ENCODE assay signal across 1 cellular context in genomic region chr4:4248036-4248884, GRCh38.
TF ChIP-seq lines count a peak whose summit lies in the region.

Gene TMEM128 (minus strand): TSS chr4:4248223. CDS start chr4:4248202, 21 bp downstream.

TF ChIP-seq in HepG2, 621 proteins besides CTCF, POLR2A, EP300 and RAD21 (continued from another document and continues in another):
- TF ChIP-seq ZBED4 (CRISPR knock-in tag; IDR thresholded peaks at IDR 0.05; ENCODE audit: borderline replicate concordance) (peak; percentile 89; the same call in 1 of the 2 replicates), ZNF432 (CRISPR knock-in tag; IDR thresholded peaks at IDR 0.05; ENCODE audit: borderline replicate concordance) (no peak), ZNF891 (CRISPR knock-in tag; IDR thresholded peaks at IDR 0.05) (0 out of 2 replicates have a peak, but pooled peaks have one; percentile 42), SUZ12 (IDR thresholded peaks at IDR 0.05; ENCODE audit: low read depth, low read length) (no peak), ZNF235 (CRISPR knock-in tag; IDR thresholded peaks at IDR 0.05; ENCODE audit: borderline replicate concordance) (peak; percentile 55; the same call in 1 of the 2 replicates), EED (CRISPR knock-in tag; IDR thresholded peaks at IDR 0.05) (no peak), RCOR2 (CRISPR knock-in tag; IDR thresholded peaks at IDR 0.05) (no peak), SP140L (CRISPR knock-in tag; IDR thresholded peaks at IDR 0.05; ENCODE audit: borderline replicate concordance) (0 out of 2 replicates have a peak, but pooled peaks have one; percentile 40), ZNF142 (CRISPR knock-in tag; IDR thresholded peaks at IDR 0.05) (no peak), ZFP90 (CRISPR knock-in tag; IDR thresholded peaks at IDR 0.05; ENCODE audit: borderline replicate concordance) (no peak), E2F1 (CRISPR knock-in tag; IDR thresholded peaks at IDR 0.05) (peak; percentile 45; the same call in 1 of the 2 replicates), ZBTB1 (CRISPR knock-in tag; IDR thresholded peaks at IDR 0.05; ENCODE audit: borderline replicate concordance) (no peak), ZNF605 (CRISPR knock-in tag; IDR thresholded peaks at IDR 0.05) (peak; percentile 86), TEAD2 (CRISPR knock-in tag; IDR thresholded peaks at IDR 0.05) (no peak), PRDM10 (CRISPR knock-in tag; IDR thresholded peaks at IDR 0.05; ENCODE audit: low read depth) (no peak; the same call in 1 of the 2 replicates), TP53 (CRISPR knock-in tag; conservative IDR thresholded peaks at IDR 0.05) (0 out of 2 replicates have a peak, but pooled peaks have one; percentile 20), STAG1 (CRISPR knock-in tag; IDR thresholded peaks at IDR 0.05) (no peak), IRF9 (CRISPR knock-in tag; IDR thresholded peaks at IDR 0.05; ENCODE audit: borderline replicate concordance) (peak; percentile 87; the same call in 1 of the 2 replicates), RXRA (CRISPR knock-in tag; IDR thresholded peaks at IDR 0.05) (peak; percentile 67; the same call in 1 of the 2 replicates), IRX3 (CRISPR knock-in tag; IDR thresholded peaks at IDR 0.05; ENCODE audit: borderline replicate concordance, low read depth) (no peak), NFE2L1 (CRISPR knock-in tag; IDR thresholded peaks at IDR 0.05; ENCODE audit: borderline replicate concordance) (no peak), ZMAT3 (CRISPR knock-in tag; conservative IDR thresholded peaks at IDR 0.05) (peak; percentile 81; the same call in 1 of the 2 replicates), BHLHE40 (IDR thresholded peaks at IDR 0.05; ENCODE audit: low read length) (no peak), CCAR2 (optimal IDR thresholded peaks at IDR 0.05; ENCODE audit: low read depth, low read length) (no peak), ZFP82 (CRISPR knock-in tag; IDR thresholded peaks at IDR 0.05; ENCODE audit: borderline replicate concordance) (no peak), DNMT1 (CRISPR knock-in tag; IDR thresholded peaks at IDR 0.05) (no peak), AKAP8 (CRISPR knock-in tag; IDR thresholded peaks at IDR 0.05) (0 out of 2 replicates have a peak, but pooled peaks have one; percentile 16), TBX3 (IDR thresholded peaks at IDR 0.05; ENCODE audit: borderline replicate concordance) (no peak), ZNF724P (CRISPR knock-in tag; IDR thresholded peaks at IDR 0.05; ENCODE audit: borderline replicate concordance) (0 out of 2 replicates have a peak, but pooled peaks have one; percentile 28), ZMAT5 (CRISPR knock-in tag; IDR thresholded peaks at IDR 0.05; ENCODE audit: borderline replicate concordance, low read depth) (no peak), TSC22D2 (CRISPR knock-in tag; IDR thresholded peaks at IDR 0.05; ENCODE audit: borderline replicate concordance) (peak; percentile 46; the same call in 1 of the 2 replicates), KDM5B (CRISPR knock-in tag; IDR thresholded peaks at IDR 0.05; ENCODE audit: borderline replicate concordance) (peak; percentile 76), ZNF367 (CRISPR knock-in tag; IDR thresholded peaks at IDR 0.05; ENCODE audit: borderline replicate concordance) (no peak), FOXM1 (CRISPR knock-in tag; IDR thresholded peaks at IDR 0.05) (no peak), ZNF616 (CRISPR knock-in tag; IDR thresholded peaks at IDR 0.05; ENCODE audit: low read depth) (no peak), REPIN1 (CRISPR knock-in tag; IDR thresholded peaks at IDR 0.05; ENCODE audit: borderline replicate concordance, low read depth) (no peak), ZNF543 (CRISPR knock-in tag; IDR thresholded peaks at IDR 0.05) (0 out of 2 replicates have a peak, but pooled peaks have one; percentile 52), NRL (CRISPR knock-in tag; IDR thresholded peaks at IDR 0.05; ENCODE audit: borderline replicate concordance) (no peak; the same call in 1 of the 2 replicates), CCDC6 (CRISPR knock-in tag; IDR thresholded peaks at IDR 0.05) (no peak), RELA (CRISPR knock-in tag; IDR thresholded peaks at IDR 0.05) (peak; percentile 92; the same call in 1 of the 2 replicates), ZBTB26 (CRISPR knock-in tag; IDR thresholded peaks at IDR 0.05; ENCODE audit: borderline replicate concordance) (0 out of 2 replicates have a peak, but pooled peaks have one; percentile 60), ZFP36L2 (CRISPR knock-in tag; IDR thresholded peaks at IDR 0.05) (0 out of 2 replicates have a peak, but pooled peaks have one; percentile 25), PBX2 (CRISPR knock-in tag; IDR thresholded peaks at IDR 0.05) (no peak), EHMT2 (IDR thresholded peaks at IDR 0.05; ENCODE audit: borderline replicate concordance, low read depth, low read length) (peak; percentile 74; the same call in 1 of the 2 replicates), FIP1L1 (IDR thresholded peaks at IDR 0.05; ENCODE audit: borderline replicate concordance, insufficient read depth, low read depth, low read length) (no peak), HDAC6 (IDR thresholded peaks at IDR 0.05; ENCODE audit: low read depth, low read length) (no peak)
